In the genomic region with DNA sequence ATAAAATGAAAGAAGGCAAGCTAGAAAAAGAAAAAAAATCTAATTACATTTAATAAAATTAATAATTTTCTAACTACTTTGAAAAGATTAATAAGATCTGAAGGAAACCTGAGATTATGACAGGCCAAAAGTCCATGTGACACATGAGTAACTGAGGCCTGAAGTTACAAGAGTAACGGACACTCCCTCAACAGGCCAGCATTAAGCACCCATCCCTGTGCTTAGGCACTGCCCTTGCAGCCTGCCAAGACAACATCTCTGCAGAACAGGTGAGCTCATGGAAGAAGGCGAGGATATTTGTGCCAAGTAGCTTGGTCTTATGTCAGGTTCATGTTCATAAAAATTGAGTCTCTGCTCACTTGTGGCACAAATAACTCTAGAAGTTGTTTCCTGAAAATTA, we compare ENCODE assay signal across 29 cellular contexts.
"Had no signal": no experiment of that assay in that cellular context is flagged by ENCODE, and none has a peak within 500 bp of the region (broad histone marks: within the 10 kb centered on the region; RNA-seq: fewer than 3 reads in every experiment).

No MANE protein-coding gene starts in this region.

- H3K27me3 ChIP-seq: colonic mucosa, dorsolateral prefrontal cortex, esophagus muscularis mucosa, esophagus squamous epithelium, foreskin keratinocyte, gastrocnemius medialis, gastroesophageal sphincter, heart left ventricle, heart right ventricle had no signal

- DNase-seq: colonic mucosa; cortex of kidney; dermis blood vessel endothelial cell; dorsolateral prefrontal cortex; effector CD4-positive, alpha-beta T cell; effector CD8-positive, alpha-beta T cell; effector memory CD4-positive, alpha-beta T cell; effector memory CD8-positive, alpha-beta T cell; endodermal cell; erythroblast; esophagus squamous epithelium; foreskin fibroblast; foreskin keratinocyte; foreskin melanocyte; gastrocnemius medialis; glutamatergic neuron; head of caudate nucleus; heart left ventricle; heart right ventricle had no signal

- ATAC-seq: effector memory CD8-positive, alpha-beta T cell; esophagus mucosa; foreskin keratinocyte; gastroesophageal sphincter; heart left ventricle; heart right ventricle had no signal

- H3K27me3 Mint-ChIP-seq: dendritic cell treated with granulocyte-macrophage colony-stimulating factor and Interleukin-4, amounts not matched to agents 40 ng/mL and 50 ng/mL, for 4 days; effector memory CD8-positive, alpha-beta T cell had no signal

- FAIRE-seq: colon, endometrium, endothelial cell of umbilical vein, frontal cortex had no signal

- H3K36me3 ChIP-seq: colonic mucosa had no signal

- H3K4me3 ChIP-seq: colonic mucosa, coronary artery, dorsolateral prefrontal cortex, esophagus muscularis mucosa, esophagus squamous epithelium, gastrocnemius medialis, gastroesophageal sphincter, heart left ventricle, heart right ventricle had no signal

- H3K9me3 ChIP-seq: colonic mucosa, esophagus muscularis mucosa, esophagus squamous epithelium, gastrocnemius medialis, gastroesophageal sphincter, heart left ventricle, heart right ventricle had no signal

- H3K4me1 ChIP-seq: colonic mucosa, esophagus squamous epithelium, foreskin keratinocyte had no signal

- H3K27ac ChIP-seq: colonic mucosa, coronary artery, dorsolateral prefrontal cortex, epithelial cell of prostate, esophagus muscularis mucosa, esophagus squamous epithelium, foreskin keratinocyte, gastrocnemius medialis, gastroesophageal sphincter, heart left ventricle, heart right ventricle had no signal

- H3K9me3 Mint-ChIP-seq: dendritic cell treated with granulocyte-macrophage colony-stimulating factor and Interleukin-4, amounts not matched to agents 40 ng/mL and 50 ng/mL, for 4 days; effector memory CD8-positive, alpha-beta T cell had no signal

- H3K27ac Mint-ChIP-seq: dendritic cell treated with granulocyte-macrophage colony-stimulating factor and Interleukin-4, amounts not matched to agents 40 ng/mL and 50 ng/mL, for 4 days; endodermal cell had no signal

- H3K4me3 Mint-ChIP-seq: dendritic cell treated with granulocyte-macrophage colony-stimulating factor and Interleukin-4, amounts not matched to agents 40 ng/mL and 50 ng/mL, for 4 days; effector memory CD8-positive, alpha-beta T cell; endodermal cell had no signal

- H3K4me1 Mint-ChIP-seq: endodermal cell had no signal
